Comparison of ENCODE assay signal across 8 cellular contexts in genomic region chr19:2782936-2783780, GRCh38. TPM values are rescaled to one million over a fixed set of nuclear protein-coding genes. Genes with fewer than 3 reads are reported as not detected.
DNase-seq lines count a peak whose midpoint lies in the region; ATAC-seq and TF ChIP-seq lines count a peak whose summit lies in the region.

Gene SGTA, minus strand, starts transcription at chr19:2783273. Its CDS starts 14,205 bp downstream, at chr19:2769068.

- peak within 1 kb of the TSS; percentile 92 for H3K4me3 Mint-ChIP-seq in T-helper 1 cell treated with Interleukin-12 subunit alpha and Interleukin-12 subunit beta and Interleukin-4 antibody, amounts not matched to agents 30 μg/mL and 1 μg/mL, for 36 hours

- H3K27ac ChIP-seq in upper lobe of right lung = peak within 1 kb of the TSS; percentile 92

- H3K4me1 Mint-ChIP-seq in T-helper 1 cell treated with Interleukin-12 subunit alpha and Interleukin-12 subunit beta and Interleukin-4 antibody, amounts not matched to agents 30 μg/mL and 1 μg/mL, for 36 hours (ENCODE audit: low read depth) = peaks cover 38% of the 10 kb centered on the region

- no peaks in the 10 kb centered on the region for H3K9me3 Mint-ChIP-seq in T-helper 1 cell treated with Interleukin-12 subunit alpha and Interleukin-12 subunit beta and Interleukin-4 antibody, amounts not matched to agents 30 μg/mL and 1 μg/mL, for 36 hours

- H3K27ac Mint-ChIP-seq in T-helper 1 cell treated with Interleukin-12 subunit alpha and Interleukin-12 subunit beta and Interleukin-4 antibody, amounts not matched to agents 30 μg/mL and 1 μg/mL, for 36 hours = peak within 1 kb of the TSS; percentile 91

- H3K4me3 ChIP-seq in upper lobe of right lung = peak within 1 kb of the TSS; percentile 78

- intact Hi-C loops in left cardiac atrium (cut with DNase I) (no loop called here), posterior vena cava (cut with DNase I) (no loop called here), upper lobe of right lung (cut with DNase I) (no loop called here)

- peaks cover 29% of the 10 kb centered on the region for H3K4me1 ChIP-seq in upper lobe of right lung

- DNase-seq in GM13977 (ENCODE audit: low spot score) = peak; percentile 99
- peak; percentile 89 for DNase-seq in NCI-H1694 (lab: John Stamatoyannopoulos, UW)
- DNase-seq in amniotic stem cell (lab: John Stamatoyannopoulos, UW) = peak; percentile 99
- DNase-seq in left cardiac atrium = peak; percentile 98
- DNase-seq in posterior vena cava (ENCODE audit: low spot score) = peak; percentile 99
- DNase-seq in upper lobe of right lung = peak; percentile 98

- H3K27me3 Mint-ChIP-seq in T-helper 1 cell treated with Interleukin-12 subunit alpha and Interleukin-12 subunit beta and Interleukin-4 antibody, amounts not matched to agents 30 μg/mL and 1 μg/mL, for 36 hours (ENCODE audit: low read depth) = no peaks in the 10 kb centered on the region

- H3K36me3 ChIP-seq in upper lobe of right lung = no peaks in the 10 kb centered on the region

- no peaks in the 10 kb centered on the region for H3K27me3 ChIP-seq in upper lobe of right lung

- H3K36me3 Mint-ChIP-seq in T-helper 1 cell treated with Interleukin-12 subunit alpha and Interleukin-12 subunit beta and Interleukin-4 antibody, amounts not matched to agents 30 μg/mL and 1 μg/mL, for 36 hours (ENCODE audit: low read depth) = peaks cover 10% of the 10 kb centered on the region

- ATAC-seq in HG02884 (IDR thresholded peaks at IDR 0.05; ENCODE audit: unreplicated experiment) (peak; percentile 54), left cardiac atrium (peak; percentile 89 to 92), upper lobe of right lung (peak; percentile 91)

- no peaks in the 10 kb centered on the region for H3K9me3 ChIP-seq in upper lobe of right lung

- peak; percentile 38 for TF ChIP-seq CTCF in GM13977 (IDR thresholded peaks at IDR 0.05; ENCODE audit: extremely low read depth, insufficient read depth, missing control alignments)
- peak; percentile 61 for TF ChIP-seq CTCF in upper lobe of right lung (IDR thresholded peaks at IDR 0.05)

- in situ Hi-C loops in GM13977 (cut with MboI; ENCODE audit: low pct_unique_long_range_greater_than_20kb, low sequenced_read_pairs, unreplicated experiment) = no loop called here

RNA-seq across cellular contexts. Expression of gene SGTA, which starts in this region (rescaled TPM):
- total RNA-seq in left cardiac atrium (10 to 100 TPM; 52.5 to 88.1 TPM), posterior vena cava (10 to 100 TPM; 29.2 to 30.7 TPM), upper lobe of right lung (44.9 TPM)

Comparison
In these comparisons a context has a peak if more than half of its experiments do, and no peak if none do; other contexts are left out.
1. Peak in every context shown above with its lines: DNase-seq, ATAC-seq, H3K4me3 ChIP-seq and H3K27ac ChIP-seq.